ENCODE assay signal across 23 cellular contexts in the genomic region with DNA sequence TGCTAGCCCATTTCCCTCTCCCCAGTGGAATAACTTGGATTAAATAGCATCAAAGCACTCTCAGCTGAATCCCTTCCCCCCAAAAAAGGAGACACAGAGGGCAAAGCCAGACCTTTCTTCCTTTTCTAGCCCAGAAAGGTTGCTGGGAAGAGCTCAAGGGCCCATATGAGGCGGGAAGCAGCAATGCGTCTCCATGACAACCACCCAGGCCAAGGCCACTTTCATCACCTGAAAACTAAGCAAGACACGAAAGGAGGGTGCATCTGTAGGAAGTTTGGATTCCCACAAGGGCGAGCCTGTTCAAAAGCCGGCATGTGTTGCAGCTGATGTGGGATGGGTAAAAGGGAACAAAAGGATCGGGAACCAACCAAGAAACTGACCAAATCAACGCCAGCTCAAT.
"Had no signal": no experiment of that assay in that cellular context is flagged by ENCODE, and none has a peak within 500 bp of the region (broad histone marks: within the 10 kb centered on the region; RNA-seq: fewer than 3 reads in every experiment).

No MANE protein-coding gene starts in this region.

- DNase-seq: activated B cell treated with CpG ODN at 0.5 μM for 24 hours; activated CD4-positive, alpha-beta T cell treated with anti-CD3 and anti-CD28 coated beads for 4 hours; activated CD4-positive, alpha-beta T cell treated with anti-CD3 and anti-CD28 coated beads, Interleukin-2, amount 50 U/mL, for 48 hours; activated CD8-positive, alpha-beta memory T cell treated with anti-CD3 and anti-CD28 coated beads, Interleukin-2, amount 50 U/mL, for 48 hours; activated naive CD4-positive, alpha-beta T cell; activated naive CD8-positive, alpha-beta T cell treated with anti-CD3 and anti-CD28 coated beads for 36 hours; activated T-cell treated with anti-CD3 and anti-CD28 coated beads, Interleukin-2, amount 50 U/mL, for 4 hours; central memory CD4-positive, alpha-beta T cell; dermis blood vessel endothelial cell; effector CD8-positive, alpha-beta T cell; foreskin melanocyte; left ventricle myocardium superior; mammary epithelial cell; stimulated activated CD4-positive, alpha-beta T cell treated with anti-CD3 and anti-CD28 coated beads, Interleukin-2, amount 100 ng/mL, for 48 hours; stimulated activated CD8-positive, alpha-beta memory T cell treated with anti-CD3 and anti-CD28 coated beads, Interleukin-4, amount 100 ng/mL, for 48 hours; stimulated activated naive B cell treated with anti-CD40 and anti-IgM and Interleukin-4, amounts not matched to agents 10 μg/mL and 1 μg/mL and 100 μg/mL, for 72 hours; T-helper 9 cell; upper lobe of right lung had no signal

- H3K4me1 ChIP-seq: upper lobe of right lung had no signal

- H3K27me3 Mint-ChIP-seq: progenitor cell of endocrine pancreas had no signal

- H3K27ac Mint-ChIP-seq: activated B cell treated with CpG ODN at 0.5 μM for 24 hours; activated naive CD8-positive, alpha-beta T cell treated with anti-CD3 and anti-CD28 coated beads for 36 hours; activated T-helper 2 cell treated with anti-CD3 and anti-CD28 coated beads, Interferon-gamma antibody, Interleukin-2, Interleukin-4, amounts not matched to agents 10 μg/mL and 5 μg/mL and 100 μg/mL, durations not matched to agents 14 hours and 24 hours and 36 hours; natural killer cell treated with Interleukin-12 subunit alpha and Interleukin-12 subunit beta and Interleukin-15 and Interleukin-18, amount 100 ng/mL, for 72 hours; progenitor cell of endocrine pancreas; stimulated activated naive B cell treated with anti-CD40 and anti-IgM and Interleukin-4, amounts not matched to agents 10 μg/mL and 1 μg/mL and 100 μg/mL, for 72 hours had no signal

- H3K4me3 ChIP-seq: thoracic aorta, upper lobe of right lung had no signal

- H3K27me3 ChIP-seq: upper lobe of right lung had no signal

- H3K36me3 Mint-ChIP-seq: activated naive CD8-positive, alpha-beta T cell treated with anti-CD3 and anti-CD28 coated beads for 36 hours; natural killer cell treated with Interleukin-12 subunit alpha and Interleukin-12 subunit beta and Interleukin-15 and Interleukin-18, amount 100 ng/mL, for 72 hours; stimulated activated naive B cell treated with anti-CD40 and anti-IgM and Interleukin-4, amounts not matched to agents 10 μg/mL and 1 μg/mL and 100 μg/mL, for 72 hours had no signal

- H3K4me1 Mint-ChIP-seq: activated B cell treated with CpG ODN at 0.5 μM for 24 hours; activated naive CD8-positive, alpha-beta T cell treated with anti-CD3 and anti-CD28 coated beads for 36 hours; stimulated activated naive B cell treated with anti-CD40 and anti-IgM and Interleukin-4, amounts not matched to agents 10 μg/mL and 1 μg/mL and 100 μg/mL, for 72 hours had no signal

- H3K9me3 Mint-ChIP-seq: activated B cell treated with CpG ODN at 0.5 μM for 24 hours; activated naive CD8-positive, alpha-beta T cell treated with anti-CD3 and anti-CD28 coated beads for 36 hours; activated T-cell treated with anti-CD3 and anti-CD28 coated beads, Interleukin-2, amount 50 U/mL, for 4 hours; activated T-helper 2 cell treated with anti-CD3 and anti-CD28 coated beads, Interferon-gamma antibody, Interleukin-2, Interleukin-4, amounts not matched to agents 10 μg/mL and 5 μg/mL and 100 μg/mL, durations not matched to agents 14 hours and 24 hours and 36 hours; natural killer cell treated with Interleukin-12 subunit alpha and Interleukin-12 subunit beta and Interleukin-15 and Interleukin-18, amount 100 ng/mL, for 72 hours; stimulated activated naive B cell treated with anti-CD40 and anti-IgM and Interleukin-4, amounts not matched to agents 10 μg/mL and 1 μg/mL and 100 μg/mL, for 72 hours had no signal

- H3K4me3 Mint-ChIP-seq: activated B cell treated with CpG ODN at 0.5 μM for 24 hours; activated naive CD8-positive, alpha-beta T cell treated with anti-CD3 and anti-CD28 coated beads for 36 hours; activated T-cell treated with anti-CD3 and anti-CD28 coated beads, Interleukin-2, amount 50 U/mL, for 4 hours; natural killer cell treated with Interleukin-12 subunit alpha and Interleukin-12 subunit beta and Interleukin-15 and Interleukin-18, amount 100 ng/mL, for 72 hours; stimulated activated naive B cell treated with anti-CD40 and anti-IgM and Interleukin-4, amounts not matched to agents 10 μg/mL and 1 μg/mL and 100 μg/mL, for 72 hours had no signal

- ATAC-seq: activated T-cell treated with anti-CD3 and anti-CD28 coated beads, Interleukin-2, amount 50 U/mL, for 4 hours; esophagus mucosa; left ventricle myocardium superior; natural killer cell treated with Interleukin-12 subunit alpha and Interleukin-12 subunit beta and Interleukin-15 and Interleukin-18, amount 100 ng/mL, for 72 hours; stimulated activated naive B cell treated with anti-CD40 and anti-IgM and Interleukin-4, amounts not matched to agents 10 μg/mL and 1 μg/mL and 100 μg/mL, for 72 hours; upper lobe of right lung had no signal

- H3K9me3 ChIP-seq: thoracic aorta, upper lobe of right lung had no signal

- H3K36me3 ChIP-seq: thoracic aorta, upper lobe of right lung had no signal

- H3K27ac ChIP-seq: thoracic aorta, upper lobe of right lung had no signal
